ENCODE assay signal across 9 cellular contexts in genomic region chr12:82896979-82897378, GRCh38.
DNase-seq lines count a peak whose midpoint lies in the region; FAIRE-seq and TF ChIP-seq lines count a peak whose summit lies in the region.
"Had no signal": no experiment of that assay in that cellular context is flagged by ENCODE, and none has a peak within 500 bp of the region (broad histone marks: within the 10 kb centered on the region; RNA-seq: fewer than 3 reads in every experiment).

No MANE protein-coding gene starts in this region.

- DNase-seq in HT1080 (ENCODE audit: low read depth) (peak; percentile 39), astrocyte (ENCODE audit: low read depth) (peak; percentile 44), hepatocyte (ENCODE audit: low spot score) (peak; percentile 71), NOMO-1 (lab: John Stamatoyannopoulos, UW; ENCODE audit: unreplicated experiment in 2 of 2) (no peak), NCI-H1436 (lab: John Stamatoyannopoulos, UW) (no peak)
- no peak for DNase-seq in stimulated activated CD4-positive, alpha-beta T cell treated with anti-CD3 and anti-CD28 coated beads, Interleukin-4, amount 100 ng/mL, for 24 hours
- DNase-seq: activated CD8-positive, alpha-beta memory T cell treated with anti-CD3 and anti-CD28 coated beads, Interleukin-2, amount 10 ng/mL, durations not matched to agents 7 days and 5 days had no signal

- H3K4me1 Mint-ChIP-seq in astrocyte (ENCODE audit: low read depth, unreplicated experiment), result no peaks in the 10 kb centered on the region
- H3K4me1 Mint-ChIP-seq: activated CD8-positive, alpha-beta memory T cell treated with anti-CD3 and anti-CD28 coated beads, Interleukin-2, amount 10 ng/mL, durations not matched to agents 7 days and 5 days; neural crest cell had no signal

- no peak overlapping the region for H3K4me3 Mint-ChIP-seq in astrocyte (ENCODE audit: unreplicated experiment)
- H3K4me3 Mint-ChIP-seq: activated CD8-positive, alpha-beta memory T cell treated with anti-CD3 and anti-CD28 coated beads, Interleukin-2, amount 10 ng/mL, durations not matched to agents 7 days and 5 days; neural crest cell had no signal

- no peak overlapping the region for H3K4me3 ChIP-seq in astrocyte (ENCODE audit: insufficient read depth, low read depth, low read length)
- H3K4me3 ChIP-seq in hepatocyte, result no peak overlapping the region

- no peak overlapping the region for H3K27ac Mint-ChIP-seq in astrocyte (ENCODE audit: unreplicated experiment)
- H3K27ac Mint-ChIP-seq: activated CD8-positive, alpha-beta memory T cell treated with anti-CD3 and anti-CD28 coated beads, Interleukin-2, amount 10 ng/mL, durations not matched to agents 7 days and 5 days had no signal

- H4K20me1 ChIP-seq in astrocyte (ENCODE audit: insufficient read depth, low read length) (no peaks in the 10 kb centered on the region), hepatocyte (ENCODE audit: insufficient read depth, poor library complexity, severe bottlenecking) (no peaks in the 10 kb centered on the region)

- no peak for TF ChIP-seq CTCF in astrocyte (IDR thresholded peaks at IDR 0.05; ENCODE audit: insufficient read depth, low read depth, low read length)
- TF ChIP-seq CTCF in hepatocyte (IDR thresholded peaks at IDR 0.05; ENCODE audit: poor library complexity), result peak; percentile 31

- no peak overlapping the region for H3K9ac ChIP-seq in astrocyte (ENCODE audit: low read length)

- no peaks in the 10 kb centered on the region for H3K27me3 Mint-ChIP-seq in astrocyte (ENCODE audit: low read depth, unreplicated experiment)
- H3K27me3 Mint-ChIP-seq: activated CD8-positive, alpha-beta memory T cell treated with anti-CD3 and anti-CD28 coated beads, Interleukin-2, amount 10 ng/mL, durations not matched to agents 7 days and 5 days had no signal

- H3K27ac ChIP-seq in astrocyte (ENCODE audit: low read depth, low read length), result no peak overlapping the region
- H3K27ac ChIP-seq in hepatocyte, result peak overlapping the region; percentile 65
- H3K27ac ChIP-seq in temporal lobe (ENCODE audit: low read depth, low read length), result peak overlapping the region; percentile 5

- no peak overlapping the region for H2AFZ ChIP-seq in astrocyte (ENCODE audit: low read depth, low read length)
- no peak overlapping the region for H2AFZ ChIP-seq in hepatocyte

- no peak for FAIRE-seq in astrocyte (lab: Jason Lieb, UNC)

- H3K27me3 ChIP-seq in astrocyte (ENCODE audit: insufficient read depth, low read length) (no peaks in the 10 kb centered on the region), hepatocyte (no peaks in the 10 kb centered on the region)

- WGBS in hepatocyte (ENCODE audit: low lambda C conversion rate, missing lambda C conversion rate), result 50% methylated on average over 3 of the region's 3 CpGs

- H3K4me1 ChIP-seq in astrocyte (ENCODE audit: insufficient read depth, low read length), result peaks cover 2% of the 10 kb centered on the region
- H3K4me1 ChIP-seq in hepatocyte (ENCODE audit: insufficient read depth), result peaks cover 8% of the 10 kb centered on the region

- no peaks in the 10 kb centered on the region for H3K36me3 ChIP-seq in astrocyte (ENCODE audit: insufficient read depth, low read length)
- H3K36me3 ChIP-seq in hepatocyte (replicated peaks; ENCODE audit: insufficient read depth, low read depth), result no peaks in the 10 kb centered on the region

- H3K79me2 ChIP-seq in astrocyte (ENCODE audit: insufficient read depth, low read length) (no peaks in the 10 kb centered on the region), hepatocyte (no peaks in the 10 kb centered on the region)

- H3K4me2 ChIP-seq in astrocyte (ENCODE audit: low read length), result no peak overlapping the region
- H3K4me2 ChIP-seq in hepatocyte, result peak overlapping the region; percentile 57

- H3K9me3 ChIP-seq in astrocyte (ENCODE audit: insufficient read depth, low read depth, low read length), result no peaks in the 10 kb centered on the region
- no peaks in the 10 kb centered on the region for H3K9me3 ChIP-seq in hepatocyte (ENCODE audit: low read depth)

- no peaks in the 10 kb centered on the region for H3K36me3 Mint-ChIP-seq in astrocyte (ENCODE audit: low read depth, unreplicated experiment)
- H3K36me3 Mint-ChIP-seq: activated CD8-positive, alpha-beta memory T cell treated with anti-CD3 and anti-CD28 coated beads, Interleukin-2, amount 10 ng/mL, durations not matched to agents 7 days and 5 days had no signal

- no peaks in the 10 kb centered on the region for H3K9me2 ChIP-seq in hepatocyte (replicated peaks; ENCODE audit: insufficient read depth)

- H3K9me3 Mint-ChIP-seq in astrocyte (ENCODE audit: unreplicated experiment), result no peaks in the 10 kb centered on the region

Comparison
In these comparisons a context has a peak if more than half of its experiments do, and no peak if none do; other contexts are left out.
1. DNase-seq: peak in HT1080 (single experiment), astrocyte (single experiment) and hepatocyte (single experiment); none in NOMO-1 (0 of 2), NCI-H1436 (single experiment) and stimulated activated CD4-positive, alpha-beta T cell treated with anti-CD3 and anti-CD28 coated beads, Interleukin-4, amount 100 ng/mL, for 24 hours (single experiment).